ENCODE assay signal across 15 cellular contexts in genomic region chr18:49597152-49597551, GRCh38. TPM values are rescaled to one million over a fixed set of nuclear protein-coding genes. Genes with fewer than 3 reads are reported as not detected.
DNase-seq lines count a peak whose midpoint lies in the region; ATAC-seq and TF ChIP-seq lines count a peak whose summit lies in the region.
"Had no signal": no experiment of that assay in that cellular context is flagged by ENCODE, and none has a peak within 500 bp of the region (broad histone marks: within the 10 kb centered on the region; RNA-seq: fewer than 3 reads in every experiment).

No MANE protein-coding gene starts in this region.

- DNase-seq in COLO668 (lab: John Stamatoyannopoulos, UW; ENCODE audit: unreplicated experiment) (peak; percentile 88), H4 (ENCODE audit: low spot score) (peak; percentile 39), NCI-H2227 (lab: John Stamatoyannopoulos, UW; ENCODE audit: unreplicated experiment) (peak; percentile 47), foreskin keratinocyte (no peak), hippocampal formation (lab: John Stamatoyannopoulos, UW) (no peak), dorsolateral prefrontal cortex (no peak), NCI-H82 (lab: John Stamatoyannopoulos, UW) (no peak)
- DNase-seq: activated CD4-positive, CD25-positive, alpha-beta regulatory T cell; adrenal gland; left ventricle myocardium superior; testis had no signal

- peaks cover 9% of the 10 kb centered on the region for H3K4me1 ChIP-seq in foreskin keratinocyte
- H3K4me1 ChIP-seq: adrenal gland, parathyroid adenoma, testis had no signal

- no peak for TF ChIP-seq CTCF in foreskin keratinocyte (conservative IDR thresholded peaks at IDR 0.05)
- no peak for TF ChIP-seq CTCF in dorsolateral prefrontal cortex (IDR thresholded peaks at IDR 0.05 in 54 of 56, conservative IDR thresholded peaks at IDR 0.05 in 2 of 56; ENCODE audit: low read depth in 1 of 56, partially characterized antibody in 56 of 56)

- peak; percentile 23 for ATAC-seq in foreskin keratinocyte
- ATAC-seq in GM18519 (IDR thresholded peaks at IDR 0.05; ENCODE audit: low FRiP score, unreplicated experiment), result no peak
- ATAC-seq: left ventricle myocardium superior, Right ventricle myocardium inferior had no signal

- H3K27me3 ChIP-seq in foreskin keratinocyte, result no peaks in the 10 kb centered on the region
- peaks cover 0 to 7% (median 0%) of the 10 kb centered on the region in 45 donors for H3K27me3 ChIP-seq in dorsolateral prefrontal cortex
- H3K27me3 ChIP-seq: testis had no signal

- no peak overlapping the region for H3K4me3 ChIP-seq in dorsolateral prefrontal cortex
- H3K4me3 ChIP-seq: adrenal gland, skin epidermis, testis had no signal

- H3K27ac ChIP-seq in foreskin keratinocyte (peak overlapping the region; percentile 24), dorsolateral prefrontal cortex (no peak overlapping the region)
- H3K27ac ChIP-seq: adrenal gland, parathyroid adenoma, testis had no signal

- intact Hi-C loops in dorsolateral prefrontal cortex (cut with DNase I), result no loop called here

RNA-seq across cellular contexts. Expression of gene LIPG, which starts 35.3 kb away (rescaled TPM):
- 0.17 and 0.49 TPM in 2 replicates for total RNA-seq in H4 (2014; rRNA removed; shearing (Covaris generic))
- total RNA-seq in foreskin keratinocyte (76.3 and 127 TPM in 2 replicates), dorsolateral prefrontal cortex (1 to 10 TPM in 85 of 120 experiments, under 1 TPM in 35; 0.18 to 8.5 (median 1.8) TPM)
- polyA plus RNA-seq in foreskin keratinocyte, result 28.8 and 38.0 TPM in 2 replicates
- total RNA-seq: left ventricle myocardium superior, Right ventricle myocardium inferior had no signal

Comparison
In these comparisons a context has a peak if more than half of its experiments do, and no peak if none do; other contexts are left out.
1. DNase-seq: peak in COLO668 (single experiment), H4 (single experiment) and NCI-H2227 (single experiment); none in foreskin keratinocyte (0 of 2), hippocampal formation (0 of 2), dorsolateral prefrontal cortex (0 of 10) and NCI-H82 (single experiment).